ENCODE assay signal across 1 cellular context in the genomic region with DNA sequence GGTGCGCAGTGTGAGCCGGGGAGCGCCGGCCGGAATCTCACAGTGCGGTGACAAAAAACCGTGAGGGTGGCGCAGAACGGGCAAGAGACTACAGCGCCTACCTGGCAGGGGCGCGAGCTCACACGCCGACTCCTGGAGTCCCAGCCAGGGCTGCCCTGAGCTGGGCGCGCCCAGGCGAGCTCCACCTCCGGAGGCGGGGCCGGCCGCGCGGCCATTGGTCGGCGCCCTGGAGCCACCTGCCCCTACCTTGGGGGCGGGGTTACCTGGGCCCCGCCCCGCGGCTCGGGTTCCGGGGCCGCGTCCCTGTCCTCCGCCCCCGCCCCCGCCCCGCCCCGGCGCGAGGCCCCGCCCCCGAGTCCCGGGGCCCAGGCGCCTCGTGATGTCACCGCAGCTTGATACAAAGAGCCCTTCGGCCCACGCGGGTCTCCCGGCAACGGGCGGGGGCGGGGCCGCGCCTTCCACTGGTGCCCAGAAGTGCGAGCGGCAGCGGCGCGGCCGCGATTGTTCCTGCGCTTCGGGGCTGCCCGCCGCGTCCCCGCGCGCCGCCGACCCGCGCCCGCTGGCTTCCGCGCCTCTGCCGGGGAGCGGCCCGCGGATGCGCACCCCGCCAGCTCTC.
TF ChIP-seq lines count a peak whose summit lies in the region.

No MANE protein-coding gene starts in this region.

TF ChIP-seq in HepG2, 621 proteins besides CTCF, POLR2A, EP300 and RAD21 (continued from another document and continues in another):
- TF ChIP-seq, protein P1, sequence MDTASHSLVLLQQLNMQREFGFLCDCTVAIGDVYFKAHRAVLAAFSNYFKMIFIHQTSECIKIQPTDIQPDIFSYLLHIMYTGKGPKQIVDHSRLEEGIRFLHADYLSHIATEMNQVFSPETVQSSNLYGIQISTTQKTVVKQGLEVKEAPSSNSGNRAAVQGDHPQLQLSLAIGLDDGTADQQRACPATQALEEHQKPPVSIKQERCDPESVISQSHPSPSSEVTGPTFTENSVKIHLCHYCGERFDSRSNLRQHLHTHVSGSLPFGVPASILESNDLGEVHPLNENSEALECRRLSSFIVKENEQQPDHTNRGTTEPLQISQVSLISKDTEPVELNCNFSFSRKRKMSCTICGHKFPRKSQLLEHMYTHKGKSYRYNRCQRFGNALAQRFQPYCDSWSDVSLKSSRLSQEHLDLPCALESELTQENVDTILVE (CRISPR knock-in tag; IDR thresholded peaks at IDR 0.05): peak; percentile 16; the same call in 1 of the 2 replicates
- TF ChIP-seq, protein P2, sequence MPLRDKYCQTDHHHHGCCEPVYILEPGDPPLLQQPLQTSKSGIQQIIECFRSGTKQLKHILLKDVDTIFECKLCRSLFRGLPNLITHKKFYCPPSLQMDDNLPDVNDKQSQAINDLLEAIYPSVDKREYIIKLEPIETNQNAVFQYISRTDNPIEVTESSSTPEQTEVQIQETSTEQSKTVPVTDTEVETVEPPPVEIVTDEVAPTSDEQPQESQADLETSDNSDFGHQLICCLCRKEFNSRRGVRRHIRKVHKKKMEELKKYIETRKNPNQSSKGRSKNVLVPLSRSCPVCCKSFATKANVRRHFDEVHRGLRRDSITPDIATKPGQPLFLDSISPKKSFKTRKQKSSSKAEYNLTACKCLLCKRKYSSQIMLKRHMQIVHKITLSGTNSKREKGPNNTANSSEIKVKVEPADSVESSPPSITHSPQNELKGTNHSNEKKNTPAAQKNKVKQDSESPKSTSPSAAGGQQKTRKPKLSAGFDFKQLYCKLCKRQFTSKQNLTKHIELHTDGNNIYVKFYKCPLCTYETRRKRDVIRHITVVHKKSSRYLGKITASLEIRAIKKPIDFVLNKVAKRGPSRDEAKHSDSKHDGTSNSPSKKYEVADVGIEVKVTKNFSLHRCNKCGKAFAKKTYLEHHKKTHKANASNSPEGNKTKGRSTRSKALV (CRISPR knock-in tag; IDR thresholded peaks at IDR 0.05): peak; percentile 79; the same call in 1 of the 2 replicates
- TF ChIP-seq ZNF619 (CRISPR knock-in tag; IDR thresholded peaks at IDR 0.05) (no peak), TAF1 (CRISPR knock-in tag; IDR thresholded peaks at IDR 0.05) (peak; percentile 88), TOPORS (CRISPR knock-in tag; IDR thresholded peaks at IDR 0.05) (no peak), JARID2 (CRISPR knock-in tag; IDR thresholded peaks at IDR 0.05; ENCODE audit: insufficient replicate concordance) (no peak), SIN3A (IDR thresholded peaks at IDR 0.05; ENCODE audit: borderline replicate concordance, low read depth, low read length) (peak; percentile 45; the same call in 1 of the 2 replicates), ZNF350 (CRISPR knock-in tag; IDR thresholded peaks at IDR 0.05; ENCODE audit: borderline replicate concordance, low read depth) (no peak; the same call in 1 of the 2 replicates), RXRA (CRISPR knock-in tag; IDR thresholded peaks at IDR 0.05) (peak; percentile 48; the same call in 1 of the 2 replicates), SMAD9 (CRISPR knock-in tag; IDR thresholded peaks at IDR 0.05) (0 out of 2 replicates have a peak, but pooled peaks have one; percentile 38), ZNF367 (CRISPR knock-in tag; IDR thresholded peaks at IDR 0.05; ENCODE audit: borderline replicate concordance) (no peak), FOXA1 (IDR thresholded peaks at IDR 0.05) (no peak), FOXA1 (CRISPR knock-in tag; IDR thresholded peaks at IDR 0.05) (no peak), SAP130 (CRISPR knock-in tag; IDR thresholded peaks at IDR 0.05; ENCODE audit: low read depth) (peak; percentile 74; the same call in 1 of the 2 replicates), PAWR (CRISPR knock-in tag; IDR thresholded peaks at IDR 0.05; ENCODE audit: borderline replicate concordance) (no peak), ZNF7 (CRISPR knock-in tag; IDR thresholded peaks at IDR 0.05) (no peak), SKI (IDR thresholded peaks at IDR 0.05; ENCODE audit: partially characterized antibody) (peak; percentile 26), ATF7-NPFF (CRISPR knock-in tag; IDR thresholded peaks at IDR 0.05; ENCODE audit: low read depth) (peak; percentile 45; the same call in 1 of the 2 replicates), ARNT (IDR thresholded peaks at IDR 0.05) (no peak)
- TF ChIP-seq, protein P3, sequence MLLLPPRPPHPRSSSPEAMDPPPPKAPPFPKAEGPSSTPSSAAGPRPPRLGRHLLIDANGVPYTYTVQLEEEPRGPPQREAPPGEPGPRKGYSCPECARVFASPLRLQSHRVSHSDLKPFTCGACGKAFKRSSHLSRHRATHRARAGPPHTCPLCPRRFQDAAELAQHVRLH (CRISPR knock-in tag; IDR thresholded peaks at IDR 0.05; ENCODE audit: borderline replicate concordance, low read depth): peak; percentile 58; the same call in 1 of the 2 replicates
- TF ChIP-seq, protein P4, sequence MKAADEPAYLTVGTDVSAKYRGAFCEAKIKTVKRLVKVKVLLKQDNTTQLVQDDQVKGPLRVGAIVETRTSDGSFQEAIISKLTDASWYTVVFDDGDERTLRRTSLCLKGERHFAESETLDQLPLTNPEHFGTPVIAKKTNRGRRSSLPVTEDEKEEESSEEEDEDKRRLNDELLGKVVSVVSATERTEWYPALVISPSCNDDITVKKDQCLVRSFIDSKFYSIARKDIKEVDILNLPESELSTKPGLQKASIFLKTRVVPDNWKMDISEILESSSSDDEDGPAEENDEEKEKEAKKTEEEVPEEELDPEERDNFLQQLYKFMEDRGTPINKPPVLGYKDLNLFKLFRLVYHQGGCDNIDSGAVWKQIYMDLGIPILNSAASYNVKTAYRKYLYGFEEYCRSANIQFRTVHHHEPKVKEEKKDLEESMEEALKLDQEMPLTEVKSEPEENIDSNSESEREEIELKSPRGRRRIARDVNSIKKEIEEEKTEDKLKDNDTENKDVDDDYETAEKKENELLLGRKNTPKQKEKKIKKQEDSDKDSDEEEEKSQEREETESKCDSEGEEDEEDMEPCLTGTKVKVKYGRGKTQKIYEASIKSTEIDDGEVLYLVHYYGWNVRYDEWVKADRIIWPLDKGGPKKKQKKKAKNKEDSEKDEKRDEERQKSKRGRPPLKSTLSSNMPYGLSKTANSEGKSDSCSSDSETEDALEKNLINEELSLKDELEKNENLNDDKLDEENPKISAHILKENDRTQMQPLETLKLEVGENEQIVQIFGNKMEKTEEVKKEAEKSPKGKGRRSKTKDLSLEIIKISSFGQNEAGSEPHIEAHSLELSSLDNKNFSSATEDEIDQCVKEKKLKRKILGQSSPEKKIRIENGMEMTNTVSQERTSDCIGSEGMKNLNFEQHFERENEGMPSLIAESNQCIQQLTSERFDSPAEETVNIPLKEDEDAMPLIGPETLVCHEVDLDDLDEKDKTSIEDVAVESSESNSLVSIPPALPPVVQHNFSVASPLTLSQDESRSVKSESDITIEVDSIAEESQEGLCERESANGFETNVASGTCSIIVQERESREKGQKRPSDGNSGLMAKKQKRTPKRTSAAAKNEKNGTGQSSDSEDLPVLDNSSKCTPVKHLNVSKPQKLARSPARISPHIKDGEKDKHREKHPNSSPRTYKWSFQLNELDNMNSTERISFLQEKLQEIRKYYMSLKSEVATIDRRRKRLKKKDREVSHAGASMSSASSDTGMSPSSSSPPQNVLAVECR (CRISPR knock-in tag; IDR thresholded peaks at IDR 0.05; ENCODE audit: borderline replicate concordance): peak; percentile 35; the same call in 1 of the 2 replicates
- TF ChIP-seq, protein P5, sequence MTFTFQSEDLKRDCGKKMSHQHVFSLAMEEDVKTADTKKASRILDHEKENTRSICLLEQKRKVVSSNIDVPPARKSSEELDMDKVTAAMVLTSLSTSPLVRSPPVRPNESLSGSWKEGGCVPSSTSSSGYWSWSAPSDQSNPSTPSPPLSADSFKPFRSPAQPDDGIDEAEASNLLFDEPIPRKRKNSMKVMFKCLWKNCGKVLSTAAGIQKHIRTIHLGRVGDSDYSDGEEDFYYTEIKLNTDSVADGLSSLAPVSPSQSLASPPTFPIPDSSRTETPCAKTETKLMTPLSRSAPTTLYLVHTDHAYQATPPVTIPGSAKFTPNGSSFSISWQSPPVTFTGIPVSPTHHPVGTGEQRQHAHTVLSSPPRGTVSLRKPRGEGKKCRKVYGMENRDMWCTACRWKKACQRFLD (CRISPR knock-in tag; IDR thresholded peaks at IDR 0.05; ENCODE audit: borderline replicate concordance): no peak; the same call in 1 of the 2 replicates
- TF ChIP-seq, protein P6, sequence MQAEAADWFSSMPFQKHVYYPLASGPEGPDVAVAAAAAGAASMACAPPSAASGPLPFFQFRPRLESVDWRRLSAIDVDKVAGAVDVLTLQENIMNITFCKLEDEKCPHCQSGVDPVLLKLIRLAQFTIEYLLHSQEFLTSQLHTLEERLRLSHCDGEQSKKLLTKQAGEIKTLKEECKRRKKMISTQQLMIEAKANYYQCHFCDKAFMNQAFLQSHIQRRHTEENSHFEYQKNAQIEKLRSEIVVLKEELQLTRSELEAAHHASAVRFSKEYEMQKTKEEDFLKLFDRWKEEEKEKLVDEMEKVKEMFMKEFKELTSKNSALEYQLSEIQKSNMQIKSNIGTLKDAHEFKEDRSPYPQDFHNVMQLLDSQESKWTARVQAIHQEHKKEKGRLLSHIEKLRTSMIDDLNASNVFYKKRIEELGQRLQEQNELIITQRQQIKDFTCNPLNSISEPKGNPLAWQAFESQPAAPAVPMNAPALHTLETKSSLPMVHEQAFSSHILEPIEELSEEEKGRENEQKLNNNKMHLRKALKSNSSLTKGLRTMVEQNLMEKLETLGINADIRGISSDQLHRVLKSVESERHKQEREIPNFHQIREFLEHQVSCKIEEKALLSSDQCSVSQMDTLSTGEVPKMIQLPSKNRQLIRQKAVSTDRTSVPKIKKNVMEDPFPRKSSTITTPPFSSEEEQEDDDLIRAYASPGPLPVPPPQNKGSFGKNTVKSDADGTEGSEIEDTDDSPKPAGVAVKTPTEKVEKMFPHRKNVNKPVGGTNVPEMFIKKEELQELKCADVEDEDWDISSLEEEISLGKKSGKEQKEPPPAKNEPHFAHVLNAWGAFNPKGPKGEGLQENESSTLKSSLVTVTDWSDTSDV (CRISPR knock-in tag; IDR thresholded peaks at IDR 0.05): 0 out of 2 replicates have a peak, but pooled peaks have one; percentile 48
- TF ChIP-seq, protein P7, sequence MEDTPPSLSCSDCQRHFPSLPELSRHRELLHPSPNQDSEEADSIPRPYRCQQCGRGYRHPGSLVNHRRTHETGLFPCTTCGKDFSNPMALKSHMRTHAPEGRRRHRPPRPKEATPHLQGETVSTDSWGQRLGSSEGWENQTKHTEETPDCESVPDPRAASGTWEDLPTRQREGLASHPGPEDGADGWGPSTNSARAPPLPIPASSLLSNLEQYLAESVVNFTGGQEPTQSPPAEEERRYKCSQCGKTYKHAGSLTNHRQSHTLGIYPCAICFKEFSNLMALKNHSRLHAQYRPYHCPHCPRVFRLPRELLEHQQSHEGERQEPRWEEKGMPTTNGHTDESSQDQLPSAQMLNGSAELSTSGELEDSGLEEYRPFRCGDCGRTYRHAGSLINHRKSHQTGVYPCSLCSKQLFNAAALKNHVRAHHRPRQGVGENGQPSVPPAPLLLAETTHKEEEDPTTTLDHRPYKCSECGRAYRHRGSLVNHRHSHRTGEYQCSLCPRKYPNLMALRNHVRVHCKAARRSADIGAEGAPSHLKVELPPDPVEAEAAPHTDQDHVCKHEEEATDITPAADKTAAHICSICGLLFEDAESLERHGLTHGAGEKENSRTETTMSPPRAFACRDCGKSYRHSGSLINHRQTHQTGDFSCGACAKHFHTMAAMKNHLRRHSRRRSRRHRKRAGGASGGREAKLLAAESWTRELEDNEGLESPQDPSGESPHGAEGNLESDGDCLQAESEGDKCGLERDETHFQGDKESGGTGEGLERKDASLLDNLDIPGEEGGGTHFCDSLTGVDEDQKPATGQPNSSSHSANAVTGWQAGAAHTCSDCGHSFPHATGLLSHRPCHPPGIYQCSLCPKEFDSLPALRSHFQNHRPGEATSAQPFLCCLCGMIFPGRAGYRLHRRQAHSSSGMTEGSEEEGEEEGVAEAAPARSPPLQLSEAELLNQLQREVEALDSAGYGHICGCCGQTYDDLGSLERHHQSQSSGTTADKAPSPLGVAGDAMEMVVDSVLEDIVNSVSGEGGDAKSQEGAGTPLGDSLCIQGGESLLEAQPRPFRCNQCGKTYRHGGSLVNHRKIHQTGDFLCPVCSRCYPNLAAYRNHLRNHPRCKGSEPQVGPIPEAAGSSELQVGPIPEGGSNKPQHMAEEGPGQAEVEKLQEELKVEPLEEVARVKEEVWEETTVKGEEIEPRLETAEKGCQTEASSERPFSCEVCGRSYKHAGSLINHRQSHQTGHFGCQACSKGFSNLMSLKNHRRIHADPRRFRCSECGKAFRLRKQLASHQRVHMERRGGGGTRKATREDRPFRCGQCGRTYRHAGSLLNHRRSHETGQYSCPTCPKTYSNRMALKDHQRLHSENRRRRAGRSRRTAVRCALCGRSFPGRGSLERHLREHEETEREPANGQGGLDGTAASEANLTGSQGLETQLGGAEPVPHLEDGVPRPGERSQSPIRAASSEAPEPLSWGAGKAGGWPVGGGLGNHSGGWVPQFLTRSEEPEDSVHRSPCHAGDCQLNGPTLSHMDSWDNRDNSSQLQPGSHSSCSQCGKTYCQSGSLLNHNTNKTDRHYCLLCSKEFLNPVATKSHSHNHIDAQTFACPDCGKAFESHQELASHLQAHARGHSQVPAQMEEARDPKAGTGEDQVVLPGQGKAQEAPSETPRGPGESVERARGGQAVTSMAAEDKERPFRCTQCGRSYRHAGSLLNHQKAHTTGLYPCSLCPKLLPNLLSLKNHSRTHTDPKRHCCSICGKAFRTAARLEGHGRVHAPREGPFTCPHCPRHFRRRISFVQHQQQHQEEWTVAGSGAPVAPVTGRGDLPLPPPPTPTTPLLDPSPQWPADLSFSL (CRISPR knock-in tag; IDR thresholded peaks at IDR 0.05): no peak
- TF ChIP-seq, protein P8, sequence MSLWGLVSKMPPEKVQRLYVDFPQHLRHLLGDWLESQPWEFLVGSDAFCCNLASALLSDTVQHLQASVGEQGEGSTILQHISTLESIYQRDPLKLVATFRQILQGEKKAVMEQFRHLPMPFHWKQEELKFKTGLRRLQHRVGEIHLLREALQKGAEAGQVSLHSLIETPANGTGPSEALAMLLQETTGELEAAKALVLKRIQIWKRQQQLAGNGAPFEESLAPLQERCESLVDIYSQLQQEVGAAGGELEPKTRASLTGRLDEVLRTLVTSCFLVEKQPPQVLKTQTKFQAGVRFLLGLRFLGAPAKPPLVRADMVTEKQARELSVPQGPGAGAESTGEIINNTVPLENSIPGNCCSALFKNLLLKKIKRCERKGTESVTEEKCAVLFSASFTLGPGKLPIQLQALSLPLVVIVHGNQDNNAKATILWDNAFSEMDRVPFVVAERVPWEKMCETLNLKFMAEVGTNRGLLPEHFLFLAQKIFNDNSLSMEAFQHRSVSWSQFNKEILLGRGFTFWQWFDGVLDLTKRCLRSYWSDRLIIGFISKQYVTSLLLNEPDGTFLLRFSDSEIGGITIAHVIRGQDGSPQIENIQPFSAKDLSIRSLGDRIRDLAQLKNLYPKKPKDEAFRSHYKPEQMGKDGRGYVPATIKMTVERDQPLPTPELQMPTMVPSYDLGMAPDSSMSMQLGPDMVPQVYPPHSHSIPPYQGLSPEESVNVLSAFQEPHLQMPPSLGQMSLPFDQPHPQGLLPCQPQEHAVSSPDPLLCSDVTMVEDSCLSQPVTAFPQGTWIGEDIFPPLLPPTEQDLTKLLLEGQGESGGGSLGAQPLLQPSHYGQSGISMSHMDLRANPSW (CRISPR knock-in tag; IDR thresholded peaks at IDR 0.05; ENCODE audit: borderline replicate concordance): no peak
